In the genomic region with DNA sequence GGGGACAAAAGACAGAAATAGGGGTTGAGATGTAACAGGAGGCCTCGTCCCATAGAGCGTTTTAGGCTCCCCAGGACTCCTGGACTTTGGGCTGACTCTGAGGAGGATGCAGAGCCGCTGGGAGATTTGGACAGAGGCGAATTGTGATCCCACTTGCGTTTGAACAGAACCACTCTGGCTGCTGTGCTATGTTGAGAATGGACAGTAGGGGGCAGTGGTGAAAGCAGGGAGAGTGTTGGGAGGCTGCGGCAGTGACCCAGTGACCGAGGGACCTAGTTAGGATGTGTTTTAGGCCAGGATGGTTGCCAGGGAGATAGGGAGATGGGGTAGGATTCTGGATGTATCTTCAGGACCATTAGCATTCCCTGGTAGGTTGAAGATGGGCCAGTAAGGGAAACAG, we compare ENCODE assay signal across 12 cellular contexts.
DNase-seq lines count a peak whose midpoint lies in the region; ATAC-seq and TF ChIP-seq lines count a peak whose summit lies in the region.
"Had no signal": no experiment of that assay in that cellular context is flagged by ENCODE, and none has a peak within 500 bp of the region (broad histone marks: within the 10 kb centered on the region; RNA-seq: fewer than 3 reads in every experiment).

No MANE protein-coding gene starts in this region.

- H3K4me3 ChIP-seq in NT2/D1 (ENCODE audit: insufficient read length, low read depth) = no peak overlapping the region

- no peaks in the 10 kb centered on the region for H3K27me3 Mint-ChIP-seq in activated naive CD4-positive, alpha-beta T cell treated with anti-CD3 and anti-CD28 coated beads for 36 hours (ENCODE audit: low read depth)
- no peaks in the 10 kb centered on the region for H3K27me3 Mint-ChIP-seq in immature natural killer cell (ENCODE audit: low read depth in 3 of 3)

- no peak overlapping the region for H3K27ac Mint-ChIP-seq in activated naive CD4-positive, alpha-beta T cell treated with anti-CD3 and anti-CD28 coated beads for 36 hours
- H3K27ac Mint-ChIP-seq in stimulated activated effector memory CD8-positive, alpha-beta T cell treated with anti-CD3 and anti-CD28 coated beads, Interleukin-12 subunit alpha, Interleukin-12 subunit beta, amount 100 ng/mL, for 72 hours = no peak overlapping the region
- no peak overlapping the region for H3K27ac Mint-ChIP-seq in immature natural killer cell

- no peaks in the 10 kb centered on the region for H3K9me3 Mint-ChIP-seq in activated naive CD4-positive, alpha-beta T cell treated with anti-CD3 and anti-CD28 coated beads for 36 hours
- no peaks in the 10 kb centered on the region for H3K9me3 Mint-ChIP-seq in stimulated activated effector memory CD8-positive, alpha-beta T cell treated with anti-CD3 and anti-CD28 coated beads, Interleukin-12 subunit alpha, Interleukin-12 subunit beta, amount 100 ng/mL, for 72 hours
- H3K9me3 Mint-ChIP-seq in immature natural killer cell = no peaks in the 10 kb centered on the region

- no peak for TF ChIP-seq POLR2A in erythroblast (IDR thresholded peaks at IDR 0.05; ENCODE audit: low read length)

- CTCF ChIA-PET in activated naive CD4-positive, alpha-beta T cell treated with anti-CD3 and anti-CD28 coated beads for 36 hours (lab: Charles Lee) = interaction anchor here (0.9 kb wide), 1 partner anchor 172 kb away, joined by 3 read pairs; no protein-coding TSS in a partner anchor

- no peaks in the 10 kb centered on the region for H3K36me3 Mint-ChIP-seq in activated naive CD4-positive, alpha-beta T cell treated with anti-CD3 and anti-CD28 coated beads for 36 hours (ENCODE audit: low read depth)
- no peaks in the 10 kb centered on the region for H3K36me3 Mint-ChIP-seq in stimulated activated effector memory CD8-positive, alpha-beta T cell treated with anti-CD3 and anti-CD28 coated beads, Interleukin-12 subunit alpha, Interleukin-12 subunit beta, amount 100 ng/mL, for 72 hours
- H3K36me3 Mint-ChIP-seq in immature natural killer cell = no peaks in the 10 kb centered on the region

- H3K9ac ChIP-seq in NT2/D1 (ENCODE audit: insufficient read length, low read depth) = no peak overlapping the region

- no peaks in the 10 kb centered on the region for H3K4me1 ChIP-seq in NT2/D1 (ENCODE audit: insufficient read depth, insufficient read length)

- peak; percentile 22 for ATAC-seq in stimulated activated effector memory CD8-positive, alpha-beta T cell treated with anti-CD3 and anti-CD28 coated beads, Interleukin-12 subunit alpha, Interleukin-12 subunit beta, amount 100 ng/mL, for 72 hours

- DNase-seq in activated naive CD4-positive, alpha-beta T cell treated with anti-CD3 and anti-CD28 coated beads for 36 hours = peak; percentile 13
- DNase-seq in activated naive CD4-positive, alpha-beta T cell (lab: John Stamatoyannopoulos, UW) = no peak
- DNase-seq in NT2/D1 (ENCODE audit: low read depth, low spot score) (peak; percentile 16), erythroblast (lab: John Stamatoyannopoulos, UW) (peak; percentile 18 to 37), nucleus accumbens (lab: John Stamatoyannopoulos, UW) (no peak), immature natural killer cell (no peak), COR-L47 (lab: John Stamatoyannopoulos, UW) (no peak)
- DNase-seq in stimulated activated effector memory CD8-positive, alpha-beta T cell treated with anti-CD3 and anti-CD28 coated beads, Interleukin-12 subunit alpha, Interleukin-12 subunit beta, amount 100 ng/mL, for 72 hours (ENCODE audit: low spot score in 2 of 2) = no peak
- DNase-seq: activated CD4-positive, CD25-positive, alpha-beta regulatory T cell treated with anti-CD3 and anti-CD28 coated beads, Interleukin-2, amount 50 U/mL, for 72 hours; anterior cingulate cortex; C1 segment of cervical spinal cord; occipital lobe had no signal

- intact Hi-C loops in activated naive CD4-positive, alpha-beta T cell treated with anti-CD3 and anti-CD28 coated beads for 36 hours (cut with micrococcal nuclease) = no loop called here

- H3K36me3 ChIP-seq in NT2/D1 (ENCODE audit: insufficient read depth, insufficient read length, low read length) = no peaks in the 10 kb centered on the region

- H3K4me3 Mint-ChIP-seq in activated naive CD4-positive, alpha-beta T cell treated with anti-CD3 and anti-CD28 coated beads for 36 hours = no peak overlapping the region
- no peak overlapping the region for H3K4me3 Mint-ChIP-seq in stimulated activated effector memory CD8-positive, alpha-beta T cell treated with anti-CD3 and anti-CD28 coated beads, Interleukin-12 subunit alpha, Interleukin-12 subunit beta, amount 100 ng/mL, for 72 hours
- no peak overlapping the region for H3K4me3 Mint-ChIP-seq in immature natural killer cell

- H3K4me1 Mint-ChIP-seq in activated naive CD4-positive, alpha-beta T cell treated with anti-CD3 and anti-CD28 coated beads for 36 hours (ENCODE audit: low read depth) = peaks cover 14% of the 10 kb centered on the region
- H3K4me1 Mint-ChIP-seq in stimulated activated effector memory CD8-positive, alpha-beta T cell treated with anti-CD3 and anti-CD28 coated beads, Interleukin-12 subunit alpha, Interleukin-12 subunit beta, amount 100 ng/mL, for 72 hours = no peaks in the 10 kb centered on the region
- peaks cover 0 to 1% of the 10 kb centered on the region in 2 donors for H3K4me1 Mint-ChIP-seq in immature natural killer cell

- H3K27me3 ChIP-seq in NT2/D1 (ENCODE audit: insufficient read depth, insufficient read length) = no peaks in the 10 kb centered on the region

- H3K9me3 ChIP-seq in NT2/D1 (ENCODE audit: insufficient read depth, low read length) = no peaks in the 10 kb centered on the region

Comparison
In these comparisons a context has a peak if more than half of its experiments do, and no peak if none do; other contexts are left out.
1. DNase-seq: peak in activated naive CD4-positive, alpha-beta T cell treated with anti-CD3 and anti-CD28 coated beads for 36 hours (single experiment), NT2/D1 (single experiment) and erythroblast (2 of 2); none in activated naive CD4-positive, alpha-beta T cell (0 of 4), stimulated activated effector memory CD8-positive, alpha-beta T cell treated with anti-CD3 and anti-CD28 coated beads, Interleukin-12 subunit alpha, Interleukin-12 subunit beta, amount 100 ng/mL, for 72 hours (0 of 2), nucleus accumbens (0 of 56), immature natural killer cell (0 of 3) and COR-L47 (single experiment).